Comparison of ENCODE assay signal across 23 cellular contexts in the genomic region with DNA sequence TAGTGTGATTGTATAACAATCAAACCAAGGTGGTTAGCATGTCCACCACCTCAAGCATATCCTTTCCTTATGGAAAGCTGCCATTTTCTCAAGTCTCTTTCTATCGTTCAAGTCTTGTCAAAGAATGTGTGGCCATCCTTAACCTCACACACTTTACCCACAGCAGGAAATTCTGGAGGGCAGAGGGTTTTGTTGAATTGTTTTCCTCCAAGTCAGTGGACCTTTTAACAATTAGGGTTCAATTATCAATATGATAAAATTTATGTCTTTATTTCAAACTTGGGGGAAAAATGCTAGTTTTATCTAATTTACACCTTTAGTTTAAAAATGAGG. TPM values are rescaled to one million over a fixed set of nuclear protein-coding genes. Genes with fewer than 3 reads are reported as not detected.
A peak's percentile ranks its signal among the peaks of the same experiment; 100 is the strongest.
DNase-seq lines count a peak whose midpoint lies in the region; ATAC-seq and TF ChIP-seq lines count a peak whose summit lies in the region.
"Had no signal": no experiment of that assay in that cellular context is flagged by ENCODE, and none has a peak within 500 bp of the region (broad histone marks: within the 10 kb centered on the region; RNA-seq: fewer than 3 reads in every experiment).

No MANE protein-coding gene starts in this region.

- DNase-seq in T-helper 1 cell (no peak), DND-41 (no peak), activated B cell treated with CpG ODN at 0.5 μM for 24 hours (no peak), immature natural killer cell (peak in 1 of 3 donors; percentile 41), foreskin keratinocyte (no peak)
- DNase-seq: activated gamma-delta T cell treated with Interleukin-2 at 50 U/mL for 16 hours; effector CD8-positive, alpha-beta T cell; gastrocnemius medialis; HCEC 1CT; lower lobe of right lung; NCI-H1417; OCI-M1; Right ventricle myocardium superior; substantia nigra; uterus; WERI-Rb-1 had no signal

- no peaks in the 10 kb centered on the region for H3K79me2 ChIP-seq in DND-41 (ENCODE audit: insufficient read depth, low read length)

- H4K20me1 ChIP-seq in DND-41 (ENCODE audit: insufficient read depth, low read length) = no peaks in the 10 kb centered on the region

- H3K4me1 Mint-ChIP-seq in T-helper 1 cell treated with Interleukin-12 subunit alpha and Interleukin-12 subunit beta and Interleukin-4 antibody, amounts not matched to agents 30 μg/mL and 1 μg/mL, for 36 hours (ENCODE audit: low read depth) = peaks cover 86% of the 10 kb centered on the region
- H3K4me1 Mint-ChIP-seq in activated B cell treated with CpG ODN at 0.5 μM for 24 hours (peaks cover 97% of the 10 kb centered on the region), immature natural killer cell (peaks cover 97 to 100% of the 10 kb centered on the region in 2 donors)

- H3K9me3 ChIP-seq in DND-41 (ENCODE audit: insufficient read depth, low read length, severe bottlenecking) = no peaks in the 10 kb centered on the region
- H3K9me3 ChIP-seq: gastrocnemius medialis, lower lobe of right lung, uterus had no signal

- POLR2A ChIA-PET in activated B cell treated with CpG ODN at 0.5 μM for 24 hours (lab: Charles Lee) = interaction anchor here (0.9 to 7.4 kb wide), 5 partner anchors 11 to 55 kb away, joined by 3 to 307 read pairs (median 5); partner anchors contain the start of gene PTPRC

- H3K27ac Mint-ChIP-seq in T-helper 1 cell treated with Interleukin-12 subunit alpha and Interleukin-12 subunit beta and Interleukin-4 antibody, amounts not matched to agents 30 μg/mL and 1 μg/mL, for 36 hours = peak overlapping the region; percentile 71
- H3K27ac Mint-ChIP-seq in activated B cell treated with CpG ODN at 0.5 μM for 24 hours (peak overlapping the region; percentile 89), immature natural killer cell (peak overlapping the region; percentile 89 to 96 (median 90))

- TF ChIP-seq CTCF in DND-41 (IDR thresholded peaks at IDR 0.05; ENCODE audit: borderline replicate concordance, extremely low read depth, low read length, poor library complexity, severe bottlenecking) (no peak), activated B cell treated with CpG ODN at 0.5 μM for 24 hours (IDR thresholded peaks at IDR 0.05) (no peak), foreskin keratinocyte (conservative IDR thresholded peaks at IDR 0.05) (no peak)

- no peaks in the 10 kb centered on the region for H3K27me3 Mint-ChIP-seq in T-helper 1 cell treated with Interleukin-12 subunit alpha and Interleukin-12 subunit beta and Interleukin-4 antibody, amounts not matched to agents 30 μg/mL and 1 μg/mL, for 36 hours (ENCODE audit: low read depth)
- H3K27me3 Mint-ChIP-seq in activated B cell treated with CpG ODN at 0.5 μM for 24 hours (no peaks in the 10 kb centered on the region), immature natural killer cell (ENCODE audit: low read depth in 3 of 3) (peaks cover 0 to 8% (median 7%) of the 10 kb centered on the region in 3 donors)

- intact Hi-C loops in activated B cell treated with CpG ODN at 0.5 μM for 24 hours (cut with micrococcal nuclease) = loop anchor here (10.0 kb wide), 1 partner anchor 370 kb away; no protein-coding TSS in a partner anchor

- H3K27ac ChIP-seq in DND-41 (ENCODE audit: low read length) (peak overlapping the region; percentile 33; the same call in 1 of the 2 replicates), foreskin keratinocyte (no peak overlapping the region)
- H3K27ac ChIP-seq: 22Rv1, gastrocnemius medialis, lower lobe of right lung, uterus, WERI-Rb-1 had no signal

- H3K9ac ChIP-seq in DND-41 (ENCODE audit: low read depth, low read length) = no peak overlapping the region

- no peak overlapping the region for H3K4me3 ChIP-seq in DND-41 (ENCODE audit: low read depth in 1 of 2, low read length in 2 of 2)
- H3K4me3 ChIP-seq: gastrocnemius medialis, lower lobe of right lung, uterus had no signal

- peak overlapping the region; percentile 23 for H3K4me3 Mint-ChIP-seq in T-helper 1 cell treated with Interleukin-12 subunit alpha and Interleukin-12 subunit beta and Interleukin-4 antibody, amounts not matched to agents 30 μg/mL and 1 μg/mL, for 36 hours
- H3K4me3 Mint-ChIP-seq in activated B cell treated with CpG ODN at 0.5 μM for 24 hours (no peak overlapping the region), immature natural killer cell (peak overlapping the region; percentile 54 to 81 (median 66))

- no peak overlapping the region for H3K4me2 ChIP-seq in DND-41 (ENCODE audit: insufficient read depth, low read length)

- CTCF ChIA-PET in activated B cell treated with CpG ODN at 0.5 μM for 24 hours (lab: Charles Lee) = interaction anchor here (1.0 to 7.3 kb wide), 4 partner anchors 9 to 58 kb away, joined by 3 to 46 read pairs (median 5); partner anchors contain the start of gene PTPRC

- H3K27me3 ChIP-seq in DND-41 (ENCODE audit: insufficient read depth, low read length, poor library complexity) (no peaks in the 10 kb centered on the region), foreskin keratinocyte (no peaks in the 10 kb centered on the region)
- H3K27me3 ChIP-seq: gastrocnemius medialis, uterus had no signal

- H3K9me3 Mint-ChIP-seq in T-helper 1 cell treated with Interleukin-12 subunit alpha and Interleukin-12 subunit beta and Interleukin-4 antibody, amounts not matched to agents 30 μg/mL and 1 μg/mL, for 36 hours = peaks cover 4% of the 10 kb centered on the region
- H3K9me3 Mint-ChIP-seq in activated B cell treated with CpG ODN at 0.5 μM for 24 hours = no peaks in the 10 kb centered on the region
- no peaks in the 10 kb centered on the region for H3K9me3 Mint-ChIP-seq in immature natural killer cell

- H3K36me3 ChIP-seq in DND-41 (ENCODE audit: insufficient read depth, low read length) = no peaks in the 10 kb centered on the region
- H3K36me3 ChIP-seq: gastrocnemius medialis, lower lobe of right lung, uterus, WERI-Rb-1 had no signal

- ATAC-seq in DND-41 (ENCODE audit: insufficient read depth, low read depth) (no peak), activated B cell treated with CpG ODN at 0.5 μM for 24 hours (ENCODE audit: low read depth) (no peak), foreskin keratinocyte (no peak), HG03196 (IDR thresholded peaks at IDR 0.05; ENCODE audit: unreplicated experiment) (no peak), HG03571 (IDR thresholded peaks at IDR 0.05; ENCODE audit: unreplicated experiment) (no peak)
- ATAC-seq: esophagus mucosa, gastrocnemius medialis, lower lobe of right lung had no signal

- H3K4me1 ChIP-seq in DND-41 (ENCODE audit: insufficient read depth, low read length) (peaks cover 69% of the 10 kb centered on the region), foreskin keratinocyte (no peaks in the 10 kb centered on the region)
- H3K4me1 ChIP-seq: gastrocnemius medialis, uterus had no signal

- no peak overlapping the region for H2AFZ ChIP-seq in DND-41 (ENCODE audit: low read depth, low read length)

- peaks cover 21% of the 10 kb centered on the region for H3K36me3 Mint-ChIP-seq in T-helper 1 cell treated with Interleukin-12 subunit alpha and Interleukin-12 subunit beta and Interleukin-4 antibody, amounts not matched to agents 30 μg/mL and 1 μg/mL, for 36 hours (ENCODE audit: low read depth)
- no peaks in the 10 kb centered on the region for H3K36me3 Mint-ChIP-seq in activated B cell treated with CpG ODN at 0.5 μM for 24 hours (ENCODE audit: low read depth)
- peaks cover 0 to 1% (median 0%) of the 10 kb centered on the region in 3 donors for H3K36me3 Mint-ChIP-seq in immature natural killer cell

RNA-seq across cellular contexts. Expression of gene PTPRC, which starts 14.2 kb away (rescaled TPM):
- total RNA-seq in activated B cell treated with CpG ODN at 0.5 μM for 24 hours (426 and 506 TPM in 2 replicates), foreskin keratinocyte (not detected in 2 replicates)
- polyA plus RNA-seq in immature natural killer cell (1,000 to 10,000 TPM in 2 of 3 donors, 100 to 1,000 TPM in 1; 1,000 to 1,490 (median 1,080) TPM), foreskin keratinocyte (not detected in 2 replicates)
- total RNA-seq: renal cortical epithelial cell had no signal
- polyA plus RNA-seq: keratinocyte had no signal

Comparison
In these comparisons a context has a peak if more than half of its experiments do, and no peak if none do; other contexts are left out.
1. RNA of gene PTPRC, which starts 14.2 kb away (total RNA-seq): 426 to 506 TPM in activated B cell treated with CpG ODN at 0.5 μM for 24 hours; not detected in foreskin keratinocyte; every median in the first group is over 100 times any median in the second.
2. Peak in every context shown above with its lines, with median percentiles within 50 percentile points of each other: H3K27ac Mint-ChIP-seq.